ENCODE assay signal across 1 cellular context in genomic region chr16:68079616-68080344, GRCh38.
TF ChIP-seq lines count a peak whose summit lies in the region.

No MANE protein-coding gene starts in this region.

TF ChIP-seq in K562, 482 proteins besides CTCF, POLR2A, EP300 and RAD21 (continued from another document):
- TF ChIP-seq CC2D1A (IDR thresholded peaks at IDR 0.05) = 0 out of 2 replicates have a peak, but pooled peaks have one; percentile 41
- TF ChIP-seq TCF7 (IDR thresholded peaks at IDR 0.05; ENCODE audit: borderline replicate concordance) = peak; percentile 41; the same call in 1 of the 2 replicates
- TF ChIP-seq SREBF2 (CRISPR knock-in tag; IDR thresholded peaks at IDR 0.05) = no peak
- TF ChIP-seq GATA2 (CRISPR knock-in tag; IDR thresholded peaks at IDR 0.05) = peak; percentile 68
- TF ChIP-seq ZNF609 (CRISPR knock-in tag; IDR thresholded peaks at IDR 0.05; ENCODE audit: borderline replicate concordance) = no peak; the same call in 1 of the 2 replicates
- TF ChIP-seq HOMEZ (CRISPR knock-in tag; IDR thresholded peaks at IDR 0.05) = no peak
- no peak for TF ChIP-seq U2AF1 (optimal IDR thresholded peaks at IDR 0.05; ENCODE audit: low read depth, low read length)
- no peak for TF ChIP-seq PREB (CRISPR knock-in tag; IDR thresholded peaks at IDR 0.05)
- peak; percentile 68 for TF ChIP-seq HMGN3 (IDR thresholded peaks at IDR 0.05; ENCODE audit: borderline replicate concordance, extremely low read depth, insufficient read length, low read depth, low read length)
- peak; percentile 77; the same call in 1 of the 2 replicates for TF ChIP-seq GTF2E2 (tag; IDR thresholded peaks at IDR 0.05)
- 0 out of 2 replicates have a peak, but pooled peaks have one; percentile 33 for TF ChIP-seq ARID4B (CRISPR knock-in tag; IDR thresholded peaks at IDR 0.05)
- peak; percentile 86 for TF ChIP-seq SP1 (CRISPR knock-in tag; IDR thresholded peaks at IDR 0.05)
- TF ChIP-seq MEF2A (IDR thresholded peaks at IDR 0.05; ENCODE audit: control insufficient read depth, low read depth, low read length) = 0 out of 2 replicates have a peak, but pooled peaks have one; percentile 16
- no peak for TF ChIP-seq GABPB1 (CRISPR knock-in tag; IDR thresholded peaks at IDR 0.05)
- TF ChIP-seq LARP7 (IDR thresholded peaks at IDR 0.05) = no peak
- TF ChIP-seq NEUROD1 (IDR thresholded peaks at IDR 0.05; ENCODE audit: borderline replicate concordance, low read depth, low read length, partially characterized antibody) = peak; percentile 63
- no peak for TF ChIP-seq MAFK (IDR thresholded peaks at IDR 0.05; ENCODE audit: low read length)
- no peak for TF ChIP-seq RBM22 (IDR thresholded peaks at IDR 0.05; ENCODE audit: low read depth, low read length, poor library complexity, severe bottlenecking)
- TF ChIP-seq PHF20 (IDR thresholded peaks at IDR 0.05; ENCODE audit: partially characterized antibody) = no peak
- peak; percentile 28; the same call in 1 of the 2 replicates for TF ChIP-seq DEAF1 (CRISPR knock-in tag; IDR thresholded peaks at IDR 0.05)
- TF ChIP-seq ZNF76 (CRISPR knock-in tag; IDR thresholded peaks at IDR 0.05; ENCODE audit: borderline replicate concordance) = peak; percentile 85
- no peak for TF ChIP-seq BDP1 (IDR thresholded peaks at IDR 0.05; ENCODE audit: insufficient read depth, insufficient read length)
- no peak for TF ChIP-seq TFAM (CRISPR knock-in tag; conservative IDR thresholded peaks at IDR 0.05)
- no peak for TF ChIP-seq OTX1 (CRISPR knock-in tag; IDR thresholded peaks at IDR 0.05)
- no peak for TF ChIP-seq RBM14 (IDR thresholded peaks at IDR 0.05; ENCODE audit: borderline replicate concordance, insufficient read depth, low read depth, low read length)
- no peak for TF ChIP-seq ZBTB8A (IDR thresholded peaks at IDR 0.05; ENCODE audit: partially characterized antibody)
- TF ChIP-seq TAF7 (tag; IDR thresholded peaks at IDR 0.05) = peak; percentile 63
- TF ChIP-seq CBX3 (IDR thresholded peaks at IDR 0.05; ENCODE audit: borderline replicate concordance in 1 of 2, low read length in 2 of 2) = no peak; a peak in 1 of 3 replicates
- peak; percentile 91; the same call in 1 of the 2 replicates for TF ChIP-seq NCOA1 (IDR thresholded peaks at IDR 0.05; ENCODE audit: low read depth)
- peak; percentile 74 for TF ChIP-seq NCOR1 (IDR thresholded peaks at IDR 0.05)
- no peak for TF ChIP-seq IRF1 (CRISPR knock-in tag; IDR thresholded peaks at IDR 0.05; ENCODE audit: borderline replicate concordance)
- TF ChIP-seq KDM2B (CRISPR knock-in tag; IDR thresholded peaks at IDR 0.05) = no peak
- peak; percentile 72 for TF ChIP-seq HES1 (IDR thresholded peaks at IDR 0.05; ENCODE audit: low read depth)
- TF ChIP-seq ERF (CRISPR knock-in tag; IDR thresholded peaks at IDR 0.05) = 0 out of 2 replicates have a peak, but pooled peaks have one; percentile 43
- TF ChIP-seq CBX5 (IDR thresholded peaks at IDR 0.05; ENCODE audit: borderline replicate concordance, low read depth) = no peak
- TF ChIP-seq FOXP1 (CRISPR knock-in tag; IDR thresholded peaks at IDR 0.05) = peak; percentile 94
- no peak for TF ChIP-seq ZNF232 (CRISPR knock-in tag; IDR thresholded peaks at IDR 0.05)
- TF ChIP-seq KAT8 (IDR thresholded peaks at IDR 0.05; ENCODE audit: low read depth) = no peak
- peak; percentile 64; the same call in 1 of the 2 replicates for TF ChIP-seq NR2C1 (IDR thresholded peaks at IDR 0.05)
- TF ChIP-seq NR2C1 (tag; IDR thresholded peaks at IDR 0.05) = peak; percentile 69
- no peak for TF ChIP-seq ZNF408 (CRISPR knock-in tag; IDR thresholded peaks at IDR 0.05; ENCODE audit: low read depth)
- TF ChIP-seq MXI1 (IDR thresholded peaks at IDR 0.05; ENCODE audit: low read depth, low read length) = no peak
- no peak for TF ChIP-seq ZFP1 (CRISPR knock-in tag; IDR thresholded peaks at IDR 0.05)
- peak; percentile 78; the same call in 1 of the 2 replicates for TF ChIP-seq SREBF1 (IDR thresholded peaks at IDR 0.05; ENCODE audit: borderline replicate concordance, low read depth, low read length)
- peak; percentile 97 for TF ChIP-seq TFAP4 (CRISPR knock-in tag; IDR thresholded peaks at IDR 0.05; ENCODE audit: borderline replicate concordance)
